Comparison of ENCODE assay signal across 9 cellular contexts in the genomic region with DNA sequence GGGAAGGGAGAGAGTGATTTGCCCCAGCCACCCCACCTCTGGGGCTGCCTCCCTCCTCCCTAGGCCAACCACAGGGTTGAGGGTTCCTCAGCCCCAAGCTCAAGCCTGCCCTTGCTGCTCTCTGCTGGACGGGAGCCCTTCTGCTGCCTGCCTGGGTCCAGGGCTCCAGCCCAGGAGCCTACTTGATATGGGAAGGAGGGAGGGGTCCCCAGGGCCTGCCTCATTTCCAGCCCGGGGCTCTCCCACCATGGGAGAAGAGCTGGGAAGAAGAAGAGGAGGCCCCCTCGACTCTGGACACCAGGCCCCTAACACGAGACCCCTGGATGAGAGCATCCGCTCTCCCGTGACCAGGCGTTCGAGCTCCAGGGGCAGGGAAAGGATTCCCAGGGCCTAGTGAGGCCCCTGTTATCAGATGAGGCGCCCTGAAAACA. TPM values are rescaled to one million over a fixed set of nuclear protein-coding genes. Genes with fewer than 3 reads are reported as not detected.
DNase-seq lines count a peak whose midpoint lies in the region; ATAC-seq and TF ChIP-seq lines count a peak whose summit lies in the region.
"Had no signal": no experiment of that assay in that cellular context is flagged by ENCODE, and none has a peak within 500 bp of the region (broad histone marks: within the 10 kb centered on the region; RNA-seq: fewer than 3 reads in every experiment).

No MANE protein-coding gene starts in this region.

- no peak for TF ChIP-seq CTCF in body of pancreas (IDR thresholded peaks at IDR 0.05)
- TF ChIP-seq CTCF in kidney epithelial cell (IDR thresholded peaks at IDR 0.05; ENCODE audit: insufficient read depth, low read length, poor library complexity, severe bottlenecking) = no peak
- TF ChIP-seq CTCF in stomach (IDR thresholded peaks at IDR 0.05) = no peak
- no peak for TF ChIP-seq CTCF in GM10248 (IDR thresholded peaks at IDR 0.05; ENCODE audit: control extremely low read depth, extremely low read depth, low read depth, missing control alignments)

- TF ChIP-seq EP300 in stomach (IDR thresholded peaks at IDR 0.05) = no peak

- H3K36me3 ChIP-seq in HUES48 (ENCODE audit: control insufficient read depth, insufficient read depth, low read length) = no peaks in the 10 kb centered on the region
- no peaks in the 10 kb centered on the region for H3K36me3 ChIP-seq in body of pancreas (replicated peaks in 1 of 2; ENCODE audit: insufficient read depth in 1 of 2, low read depth in 2 of 2)
- no peaks in the 10 kb centered on the region for H3K36me3 ChIP-seq in kidney epithelial cell (ENCODE audit: control insufficient read depth, insufficient read depth, low read length)
- H3K36me3 ChIP-seq in stomach = no peaks in the 10 kb centered on the region

- CTCF ChIA-PET in GM10248 (lab: Yijun Ruan, JAX) = interaction anchor here (0.9 to 6.3 kb wide), 9 partner anchors 9 to 127 kb away, joined by 3 to 36 read pairs (median 5); a partner anchor contains a TSS

- H3K9ac ChIP-seq in HUES48 (ENCODE audit: low read depth, low read length) = peak overlapping the region; percentile 77

- H3K27me3 ChIP-seq in HUES48 (ENCODE audit: control insufficient read depth, insufficient read depth, low read length) (no peaks in the 10 kb centered on the region), body of pancreas (no peaks in the 10 kb centered on the region), kidney epithelial cell (ENCODE audit: control insufficient read depth, insufficient read depth, low read length) (no peaks in the 10 kb centered on the region), stomach (no peaks in the 10 kb centered on the region)

- H3K9me3 ChIP-seq in HUES48 (ENCODE audit: control insufficient read depth, insufficient read depth, low read length) = no peaks in the 10 kb centered on the region
- H3K9me3 ChIP-seq in body of pancreas = no peaks in the 10 kb centered on the region
- no peaks in the 10 kb centered on the region for H3K9me3 ChIP-seq in stomach

- intact Hi-C loops in body of pancreas (cut with DNase I) (no loop called here), stomach (cut with DNase I; ENCODE audit: low total_unique reads) (no loop called here)

- peaks cover 21% of the 10 kb centered on the region for H3K4me1 ChIP-seq in HUES48 (ENCODE audit: control insufficient read depth, insufficient read depth, low read length)
- H3K4me1 ChIP-seq in body of pancreas = peaks cover 51% of the 10 kb centered on the region
- peaks cover 38 to 84% (median 63%) of the 10 kb centered on the region in 4 donors for H3K4me1 ChIP-seq in stomach

- 72% methylated on average over 9 of the region's 9 CpGs; no CpG with 5 or more reads in 1 of the 2 donors for WGBS in body of pancreas, 2 donors
- WGBS in stomach, 5 donors = 52 to 80% (median 58%) methylated on average over 3 to 9 of the region's 9 CpGs

- H3K4me3 ChIP-seq in HUES48 (ENCODE audit: low read depth, low read length) = peak overlapping the region; percentile 78
- H3K4me3 ChIP-seq in body of pancreas = no peak overlapping the region
- peak overlapping the region; percentile 67 for H3K4me3 ChIP-seq in kidney epithelial cell (ENCODE audit: low read depth, low read length)
- H3K4me3 ChIP-seq in stomach = peak overlapping the region; percentile 43 to 59 (median 52)

- POLR2A ChIA-PET in GM10248 (lab: Yijun Ruan, JAX) = interaction anchor here (1.2 kb wide), 1 partner anchor 27 kb away, joined by 3 read pairs; no protein-coding TSS in a partner anchor

- no peak for DNase-seq in body of pancreas
- no peak for DNase-seq in kidney epithelial cell (ENCODE audit: low read depth)
- DNase-seq in stomach = no peak
- no peak for DNase-seq in RKO (ENCODE audit: low spot score)
- no peak for DNase-seq in GM10248 (ENCODE audit: extremely low spot score)
- no peak for DNase-seq in NCI-H748 (lab: John Stamatoyannopoulos, UW; ENCODE audit: unreplicated experiment)
- DNase-seq: NCI-H524 treated with DMSO at 0.1 percent for 48 hours had no signal

- H3K27ac ChIP-seq in HUES48 (ENCODE audit: low read depth, low read length) (peak overlapping the region; percentile 93), body of pancreas (peak overlapping the region; percentile 64 to 88 (median 84)), stomach (peak overlapping the region; percentile 86 to 95 (median 92))

- no peak for TF ChIP-seq POLR2A in body of pancreas (IDR thresholded peaks at IDR 0.05)
- TF ChIP-seq POLR2A in stomach (IDR thresholded peaks at IDR 0.05) = no peak

- ATAC-seq in body of pancreas (no peak), HG03280 (IDR thresholded peaks at IDR 0.05; ENCODE audit: unreplicated experiment) (no peak)

RNA-seq across cellular contexts. Expression of a gene that starts 0.7 kb away (rescaled TPM):
- total RNA-seq in body of pancreas = 10 to 100 TPM in 1 of 2 donors, 1 to 10 TPM in 1; 2.1 to 14.8 TPM
- total RNA-seq in kidney epithelial cell = 19.1 and 23.1 TPM in 2 replicates
- 100 to 1,000 TPM in 1 of 5 donors, 10 to 100 TPM in 4; 30.3 to 132 (median 57.1) TPM for total RNA-seq in stomach
- polyA plus RNA-seq in stomach = 1 to 10 TPM; 6.8 to 9.0 (median 7.9) TPM

RNA-seq across cellular contexts. Expression of a gene that starts 21.3 kb away (rescaled TPM):
- total RNA-seq in body of pancreas = 1 to 10 TPM; 6.7 to 7.9 TPM
- 7.9 and 8.0 TPM in 2 replicates for total RNA-seq in kidney epithelial cell
- total RNA-seq in stomach = 10 to 100 TPM in 4 of 5 donors, 1 to 10 TPM in 1; 2.2 to 26.8 (median 13.9) TPM
- 10 to 100 TPM in 2 of 3 donors, 1 to 10 TPM in 1; 9.6 to 10.8 (median 10.7) TPM for polyA plus RNA-seq in stomach

RNA-seq across cellular contexts. Expression of a gene that starts 41.5 kb away (rescaled TPM):
- 10 to 100 TPM; 11.2 to 12.7 TPM for total RNA-seq in body of pancreas
- 15.6 and 19.2 TPM in 2 replicates for total RNA-seq in kidney epithelial cell
- total RNA-seq in stomach = 10 to 100 TPM in 4 of 5 donors, 1 to 10 TPM in 1; 9.9 to 25.8 (median 12.5) TPM
- 10 to 100 TPM; 10.6 to 13.1 (median 11.2) TPM for polyA plus RNA-seq in stomach

RNA-seq across cellular contexts. Expression of a gene that starts 41.7 kb away (rescaled TPM):
- 100 to 1,000 TPM; 105 to 131 TPM for total RNA-seq in body of pancreas
- total RNA-seq in kidney epithelial cell = 247 and 275 TPM in 2 replicates
- total RNA-seq in stomach = 100 to 1,000 TPM in 4 of 5 donors, 10 to 100 TPM in 1; 77.0 to 307 (median 205) TPM
- polyA plus RNA-seq in stomach = 100 to 1,000 TPM; 474 to 681 (median 546) TPM

RNA-seq across cellular contexts. Expression of a gene that starts 43.1 kb away (rescaled TPM):
- total RNA-seq in body of pancreas = 10 to 100 TPM; 69.9 to 71.3 TPM
- 107 and 114 TPM in 2 replicates for total RNA-seq in kidney epithelial cell
- total RNA-seq in stomach = 100 to 1,000 TPM in 3 of 5 donors, 10 to 100 TPM in 2; 24.1 to 472 (median 150) TPM
- 100 to 1,000 TPM in 2 of 3 donors, 10 to 100 TPM in 1; 60.5 to 120 (median 117) TPM for polyA plus RNA-seq in stomach

Comparison
In these comparisons a context has a peak if more than half of its experiments do, and no peak if none do; other contexts are left out.
1. H3K4me3 ChIP-seq: peak in HUES48 (single experiment), kidney epithelial cell (single experiment) and stomach (4 of 4); none in body of pancreas (0 of 2).
2. Peak in every context shown above with its lines, with median percentiles within 50 percentile points of each other: H3K27ac ChIP-seq.